1 cellular context compared by ENCODE assay signal in the genomic region with DNA sequence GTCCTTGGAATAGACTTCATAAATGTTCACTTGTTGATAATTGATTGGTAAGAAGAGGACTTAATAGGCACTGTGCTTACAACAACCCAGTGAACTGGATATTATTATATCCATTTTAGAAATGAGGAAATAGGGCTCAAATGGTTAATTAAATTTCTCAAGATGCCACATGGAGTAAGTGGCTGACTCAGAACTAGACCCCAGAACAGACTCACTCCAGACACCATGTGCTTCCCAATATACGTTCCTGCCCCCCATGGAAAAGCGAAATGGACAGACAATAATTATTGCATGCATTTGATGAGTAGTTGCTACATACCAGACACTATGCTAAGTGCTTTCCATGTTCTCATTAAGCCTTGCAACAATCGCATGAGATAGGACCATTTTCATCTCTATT.
TF ChIP-seq lines count a peak whose summit lies in the region.

No MANE protein-coding gene starts in this region.

TF ChIP-seq in endothelial cell of umbilical vein, 7 proteins besides CTCF, POLR2A, EP300 and RAD21 (continued from another document):
- TF ChIP-seq GATA2 (IDR thresholded peaks at IDR 0.05; ENCODE audit: insufficient read depth, insufficient read length, low read depth, low read length) (no peak), EZH2 (IDR thresholded peaks at IDR 0.05; ENCODE audit: borderline replicate concordance, low read depth, low read length, severe bottlenecking) (no peak), FOS (IDR thresholded peaks at IDR 0.05; ENCODE audit: borderline replicate concordance, insufficient read depth, low read length) (no peak)
TF ChIP-seq in endothelial cell of umbilical vein: peak in this region for 0.
